ENCODE assay signal across 15 cellular contexts in the genomic region with DNA sequence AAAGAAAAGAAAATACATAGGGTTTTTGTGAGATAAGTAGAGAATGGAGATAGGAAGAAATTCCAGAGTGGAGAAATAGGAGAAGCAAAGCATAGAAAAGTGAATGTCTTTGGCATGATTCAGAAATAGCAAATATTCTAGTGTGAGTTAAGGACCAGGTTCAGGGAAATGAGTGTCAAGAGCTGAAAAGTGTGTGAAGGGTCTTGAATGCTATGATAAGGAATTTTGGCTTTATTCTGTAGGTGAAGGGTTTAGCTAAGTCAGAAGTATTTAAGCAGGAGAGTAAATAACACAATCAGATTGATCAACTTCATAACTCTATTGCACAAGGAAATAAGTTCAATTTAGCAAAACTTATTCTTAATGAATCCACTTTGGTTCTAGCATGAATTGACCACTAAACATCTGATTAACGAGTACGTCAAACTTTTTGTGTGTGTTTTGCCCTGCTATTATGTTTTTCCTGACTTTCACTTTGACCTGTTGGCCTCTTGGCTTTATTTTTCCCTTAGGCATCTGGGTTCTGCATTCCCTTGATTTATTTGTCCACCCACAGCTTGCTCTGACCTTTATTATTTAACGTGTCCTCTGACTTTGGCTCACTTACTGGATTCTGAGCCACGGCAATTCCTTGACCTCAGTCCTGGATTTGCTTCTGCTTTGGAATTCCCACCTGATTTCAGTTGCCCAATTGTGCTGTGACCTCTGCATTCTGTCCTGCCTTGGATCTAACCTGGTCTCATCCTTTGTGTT. TPM values are rescaled to one million over a fixed set of nuclear protein-coding genes. Genes with fewer than 3 reads are reported as not detected.
DNase-seq lines count a peak whose midpoint lies in the region; ATAC-seq and TF ChIP-seq lines count a peak whose summit lies in the region.
"Had no signal": no experiment of that assay in that cellular context is flagged by ENCODE, and none has a peak within 500 bp of the region (broad histone marks: within the 10 kb centered on the region; RNA-seq: fewer than 3 reads in every experiment).

No MANE protein-coding gene starts in this region.

- H4K20me1 ChIP-seq in HCT116 (ENCODE audit: insufficient read depth) = no peaks in the 10 kb centered on the region

- TSS peak; percentile 92 for BruUV-seq in HCT116 (replicated peaks; lab: Mats Ljungman, UMichigan)

- H3K9ac ChIP-seq in HCT116 (ENCODE audit: low read length) (peak overlapping the region; percentile 34), adipocyte (ENCODE audit: low read length) (peak overlapping the region; percentile 58)

- no peaks in the 10 kb centered on the region for H3K36me3 Mint-ChIP-seq in stimulated activated naive B cell treated with anti-CD40 and anti-IgM and Interleukin-4, amounts not matched to agents 10 μg/mL and 1 μg/mL and 100 μg/mL, for 72 hours
- no peaks in the 10 kb centered on the region for H3K36me3 Mint-ChIP-seq in osteocyte (ENCODE audit: unreplicated experiment)

- peak overlapping the region; percentile 33 for H3K27ac Mint-ChIP-seq in stimulated activated naive B cell treated with anti-CD40 and anti-IgM and Interleukin-4, amounts not matched to agents 10 μg/mL and 1 μg/mL and 100 μg/mL, for 72 hours
- H3K27ac Mint-ChIP-seq in osteocyte (ENCODE audit: unreplicated experiment) = no peak overlapping the region
- H3K27ac Mint-ChIP-seq: activated CD4-positive, alpha-beta memory T cell treated with anti-CD3 and anti-CD28 coated beads, Interleukin-2, amount 10 ng/mL, durations not matched to agents 7 days and 5 days; immature natural killer cell; stimulated activated naive CD8-positive, alpha-beta T cell treated with anti-CD3 and anti-CD28 coated beads, Interleukin-15, Interleukin-2, amounts not matched to agents 100 ng/mL and 50 ng/mL, for 24 hours had no signal

- 69 to 88% methylated on average over 4 of the region's 4 CpGs for WGBS in lung, 2 donors

- H3K36me3 ChIP-seq in HCT116 (ENCODE audit: control insufficient read depth in 1 of 2, insufficient read depth in 2 of 2, low read length in 2 of 2) (no peaks in the 10 kb centered on the region), adipocyte (ENCODE audit: control insufficient read depth, insufficient read depth, low read length, severe bottlenecking) (no peaks in the 10 kb centered on the region), lung (ENCODE audit: control insufficient read depth in 2 of 2, insufficient read depth in 2 of 2, low read length in 2 of 2) (no peaks in the 10 kb centered on the region)
- H3K36me3 ChIP-seq: gastroesophageal sphincter had no signal

- RAD21 ChIA-PET in HCT116 (lab: Charles Lee; ENCODE audit: low non-redundant PET in 1 of 2, low total read pairs in 2 of 2, uncharacterized antibody in 2 of 2, unreplicated experiment in 2 of 2) = interaction anchor here (0.8 to 1.3 kb wide), 4 partner anchors 9 to 33 kb away, joined by 3 to 4 read pairs (median 3); a partner anchor contains a TSS

- no peak for TF ChIP-seq RAD21 in HCT116 (IDR thresholded peaks at IDR 0.05; ENCODE audit: low read depth)

- H2AFZ ChIP-seq in HCT116 (ENCODE audit: low read depth, low read length, poor library complexity, severe bottlenecking) = peak overlapping the region; percentile 95

- no peak for TF ChIP-seq POLR2A in HCT116 (IDR thresholded peaks at IDR 0.05; ENCODE audit: borderline replicate concordance, extremely low read depth, insufficient read depth, insufficient read length)

- CTCF ChIA-PET in HCT116 (lab: Charles Lee) = interaction anchor here (0.6 to 2.9 kb wide), 21 partner anchors 9 to 310 kb away, joined by 3 to 26 read pairs (median 5); a partner anchor contains a TSS

- H3K79me2 ChIP-seq in HCT116 (ENCODE audit: insufficient read depth, low read length) = no peaks in the 10 kb centered on the region

- H3K9me3 ChIP-seq in HCT116 (ENCODE audit: control insufficient read depth in 1 of 2, insufficient read depth in 1 of 2, low read depth in 1 of 2, low read length in 2 of 2) = no peaks in the 10 kb centered on the region
- H3K9me3 ChIP-seq in adipocyte (ENCODE audit: control insufficient read depth, low read length) = no peaks in the 10 kb centered on the region
- H3K9me3 ChIP-seq in lung (ENCODE audit: control insufficient read depth in 2 of 2, insufficient read depth in 1 of 2, low read length in 1 of 2) = no peaks in the 10 kb centered on the region
- H3K9me3 ChIP-seq: gastroesophageal sphincter had no signal

- peak overlapping the region; percentile 73 for H3K4me2 ChIP-seq in HCT116 (ENCODE audit: low read length)

- no peaks in the 10 kb centered on the region for H3K9me2 ChIP-seq in HCT116 (ENCODE audit: insufficient read depth)

- TF ChIP-seq CTCF in HCT116 (IDR thresholded peaks at IDR 0.05 in 2 of 3, conservative IDR thresholded peaks at IDR 0.05 in 1 of 3; ENCODE audit: borderline replicate concordance in 1 of 3, insufficient read depth in 1 of 3, low read depth in 2 of 3, low read length in 2 of 3) = no peak
- no peak for TF ChIP-seq CTCF in lung (IDR thresholded peaks at IDR 0.05; ENCODE audit: control extremely low read depth, extremely low read depth)
- TF ChIP-seq CTCF in osteocyte (IDR thresholded peaks at IDR 0.05) = no peak

- peaks cover 0 to 6% of the 10 kb centered on the region in 2 donors for H3K4me1 Mint-ChIP-seq in stimulated activated naive B cell treated with anti-CD40 and anti-IgM and Interleukin-4, amounts not matched to agents 10 μg/mL and 1 μg/mL and 100 μg/mL, for 72 hours
- peaks cover 13% of the 10 kb centered on the region for H3K4me1 Mint-ChIP-seq in osteocyte (ENCODE audit: unreplicated experiment)

- intact Hi-C loops in HCT116 (cut with micrococcal nuclease) = no loop called here

- peak overlapping the region in 1 of 2 donors; percentile 23 for H3K4me3 Mint-ChIP-seq in stimulated activated naive B cell treated with anti-CD40 and anti-IgM and Interleukin-4, amounts not matched to agents 10 μg/mL and 1 μg/mL and 100 μg/mL, for 72 hours
- no peak overlapping the region for H3K4me3 Mint-ChIP-seq in osteocyte (ENCODE audit: unreplicated experiment)
- H3K4me3 Mint-ChIP-seq: activated CD4-positive, alpha-beta memory T cell treated with anti-CD3 and anti-CD28 coated beads, Interleukin-2, amount 10 ng/mL, durations not matched to agents 7 days and 5 days; stimulated activated naive CD8-positive, alpha-beta T cell treated with anti-CD3 and anti-CD28 coated beads, Interleukin-15, Interleukin-2, amounts not matched to agents 100 ng/mL and 50 ng/mL, for 24 hours had no signal

- POLR2A ChIA-PET in HCT116 (lab: Charles Lee) = interaction anchor here (1.0 to 2.1 kb wide), 9 partner anchors 9 to 169 kb away, joined by 3 to 21 read pairs (median 8); a partner anchor contains a TSS

- peaks cover 30 to 63% of the 10 kb centered on the region in 2 donors for H3K27me3 Mint-ChIP-seq in stimulated activated naive B cell treated with anti-CD40 and anti-IgM and Interleukin-4, amounts not matched to agents 10 μg/mL and 1 μg/mL and 100 μg/mL, for 72 hours
- H3K27me3 Mint-ChIP-seq in osteocyte (ENCODE audit: unreplicated experiment) = no peaks in the 10 kb centered on the region

- ATAC-seq in HCT116 = no peak
- peak; percentile 40 for ATAC-seq in lung (ENCODE audit: insufficient read depth, low FRiP score)
- ATAC-seq in stimulated activated naive B cell treated with anti-CD40 and anti-IgM and Interleukin-4, amounts not matched to agents 10 μg/mL and 1 μg/mL and 100 μg/mL, for 72 hours (replicated peaks) = no peak

- H3K4me3 ChIP-seq in HCT116 (replicated peaks in 1 of 2; ENCODE audit: low read depth in 1 of 2, low read length in 2 of 2) = peak overlapping the region; percentile 29 to 52
- peak overlapping the region; percentile 57 for H3K4me3 ChIP-seq in adipocyte (ENCODE audit: low read length)
- H3K4me3 ChIP-seq in lung = no peak overlapping the region
- H3K4me3 ChIP-seq: gastroesophageal sphincter had no signal

- H3K9me3 Mint-ChIP-seq in stimulated activated naive B cell treated with anti-CD40 and anti-IgM and Interleukin-4, amounts not matched to agents 10 μg/mL and 1 μg/mL and 100 μg/mL, for 72 hours = peaks cover 0 to 4% of the 10 kb centered on the region in 2 donors
- no peaks in the 10 kb centered on the region for H3K9me3 Mint-ChIP-seq in osteocyte (ENCODE audit: unreplicated experiment)
- H3K9me3 Mint-ChIP-seq: activated CD4-positive, alpha-beta memory T cell treated with anti-CD3 and anti-CD28 coated beads, Interleukin-2, amount 10 ng/mL, durations not matched to agents 7 days and 5 days; immature natural killer cell; stimulated activated naive CD8-positive, alpha-beta T cell treated with anti-CD3 and anti-CD28 coated beads, Interleukin-15, Interleukin-2, amounts not matched to agents 100 ng/mL and 50 ng/mL, for 24 hours had no signal

- no peak for DNase-seq in HCT116 (ENCODE audit: low read depth, low spot score)
- DNase-seq in adipocyte (ENCODE audit: low read depth) = no peak
- DNase-seq in lung (ENCODE audit: low spot score) = no peak
- DNase-seq in stimulated activated naive B cell treated with anti-CD40 and anti-IgM and Interleukin-4, amounts not matched to agents 10 μg/mL and 1 μg/mL and 100 μg/mL, for 72 hours = no peak
- DNase-seq in osteocyte (ENCODE audit: extremely low spot score, unreplicated experiment) = no peak
- DNase-seq in EL = no peak
- DNase-seq in DMS79 (lab: John Stamatoyannopoulos, UW) = no peak
- DNase-seq in SIG-M5 treated with dmso at 0.1 percent for 504 hours (lab: John Stamatoyannopoulos, UW; ENCODE audit: unreplicated experiment) = no peak
- DNase-seq: cerebellar nuclear complex, NCI-H1694, NCI-H345 had no signal

- peaks cover 4 to 15% of the 10 kb centered on the region in 2 experiments; a peak in 3 of 4 replicates for H3K4me1 ChIP-seq in HCT116 (ENCODE audit: control insufficient read depth in 1 of 2, insufficient read depth in 2 of 2, low read length in 2 of 2)
- H3K4me1 ChIP-seq in adipocyte (ENCODE audit: control insufficient read depth, insufficient read depth, low read length) = peaks cover 22% of the 10 kb centered on the region
- peaks cover 0 to 2% of the 10 kb centered on the region in 2 donors for H3K4me1 ChIP-seq in lung (ENCODE audit: control insufficient read depth in 2 of 2, insufficient read depth in 2 of 2, low read length in 2 of 2)
- H3K4me1 ChIP-seq: gastroesophageal sphincter had no signal

- H3K27ac ChIP-seq in HCT116 (ENCODE audit: low read depth, low read length) = peak overlapping the region; percentile 26; the same call in 1 of the 2 replicates
- peak overlapping the region in 1 of 2 donors; percentile 74 for H3K27ac ChIP-seq in lung (ENCODE audit: low read depth in 1 of 2, low read length in 1 of 2)
- H3K27ac ChIP-seq: gastroesophageal sphincter had no signal

- 0 out of 2 replicates have a peak, but pooled peaks cover 4% of the 10 kb centered on the region for H3K27me3 ChIP-seq in HCT116 (ENCODE audit: insufficient read depth, low read length)
- no peaks in the 10 kb centered on the region for H3K27me3 ChIP-seq in adipocyte (replicated peaks; ENCODE audit: control insufficient read depth, insufficient read depth, low read length)
- H3K27me3 ChIP-seq in lung (ENCODE audit: control insufficient read depth, insufficient read depth) = no peaks in the 10 kb centered on the region

RNA-seq across cellular contexts. Expression of a gene that starts 11.9 kb away (rescaled TPM):
- total RNA-seq in HCT116 (2021; ENCODE audit: unreplicated experiment) (17.9 TPM), lung (10 to 100 TPM; 24.6 to 39.9 TPM), osteocyte (19.9 and 23.7 TPM in 2 replicates)
- 13.3 and 16.6 TPM in 2 replicates for polyA plus RNA-seq in HCT116 (2012)
- 10 to 100 TPM; 23.3 to 30.2 TPM for polyA plus RNA-seq in lung

RNA-seq across cellular contexts. Expression of a gene that starts 41.2 kb away (rescaled TPM):
- total RNA-seq in HCT116 (2021; ENCODE audit: unreplicated experiment) (0.20 TPM), lung (10 to 100 TPM in 1 of 2 donors, 1 to 10 TPM in 1; 9.3 to 10.6 TPM), osteocyte (78.7 and 89.3 TPM in 2 replicates)
- 0.02 and 0.05 TPM in 2 replicates for polyA plus RNA-seq in HCT116 (2012)
- polyA plus RNA-seq in lung = 1 to 10 TPM; 3.1 to 6.5 TPM
- total RNA-seq: activated CD4-positive, alpha-beta memory T cell treated with anti-CD3 and anti-CD28 coated beads, Interleukin-2, amount 10 ng/mL, durations not matched to agents 7 days and 5 days had no signal
- polyA plus RNA-seq: immature natural killer cell had no signal
